7 cellular contexts compared by ENCODE assay signal in the genomic region with DNA sequence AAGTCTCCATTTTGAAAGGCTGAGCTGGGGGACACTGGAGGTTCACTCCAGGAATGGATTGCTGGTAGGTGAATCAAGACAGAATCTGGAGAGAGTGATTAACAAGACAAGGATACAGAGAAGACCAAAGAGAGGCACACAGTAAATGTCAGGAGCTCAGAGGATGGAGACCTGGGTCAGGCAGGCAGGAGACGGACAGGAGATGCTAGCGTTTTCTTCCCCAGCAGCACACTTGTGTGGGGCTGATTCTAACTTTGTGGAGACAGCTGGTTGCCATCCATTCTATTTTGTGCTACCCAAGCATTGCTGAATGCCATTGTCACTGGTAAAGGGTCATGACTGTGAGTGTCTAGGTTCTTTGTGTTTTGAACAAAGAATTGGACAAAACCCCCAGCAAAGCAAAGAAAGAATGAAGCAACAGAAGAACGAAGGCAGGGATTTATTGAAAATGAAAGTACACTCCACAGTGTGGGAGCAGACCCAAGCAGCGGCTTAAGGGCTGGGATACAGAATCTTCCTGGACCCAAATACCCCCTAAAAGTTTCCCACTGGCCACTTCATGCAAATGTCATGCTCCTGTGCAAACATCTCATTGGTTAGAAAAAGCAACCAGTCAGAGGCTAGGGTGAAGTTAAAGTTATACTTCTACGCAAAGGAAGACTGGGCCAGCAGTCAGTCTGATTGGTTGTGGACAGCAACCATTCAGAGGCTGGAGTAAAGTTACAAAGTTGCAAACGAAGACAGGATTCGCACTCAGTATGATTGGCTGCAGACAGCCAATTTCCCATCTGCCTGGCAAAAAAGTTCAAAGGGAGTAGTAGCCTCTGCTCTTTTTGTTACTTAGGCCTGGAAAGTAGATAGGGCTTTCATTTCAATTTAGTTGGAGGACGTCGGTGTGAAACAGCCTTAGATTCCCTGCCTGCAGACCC. TPM values are rescaled to one million over a fixed set of nuclear protein-coding genes. Genes with fewer than 3 reads are reported as not detected.
DNase-seq lines count a peak whose midpoint lies in the region; ATAC-seq and TF ChIP-seq lines count a peak whose summit lies in the region.

No MANE protein-coding gene starts in this region.

- no peak for TF ChIP-seq CTCF in HEK293 (tag by site-specific recombination; IDR thresholded peaks at IDR 0.05)
- no peak for TF ChIP-seq CTCF in stomach (IDR thresholded peaks at IDR 0.05)

- ATAC-seq in HG02981 (IDR thresholded peaks at IDR 0.05; ENCODE audit: unreplicated experiment) (no peak), HG02763 (IDR thresholded peaks at IDR 0.05; ENCODE audit: unreplicated experiment) (no peak)

- H3K9me3 ChIP-seq in HEK293 (ENCODE audit: control insufficient read depth, insufficient read depth, low read depth, low read length) (no peaks in the 10 kb centered on the region), stomach (no peaks in the 10 kb centered on the region)

- CTCF ChIA-PET in HEK293 (lab: Yijun Ruan, JAX), result no interaction called here

- H3K27me3 ChIP-seq in stomach, result no peaks in the 10 kb centered on the region

- peaks cover 61% of the 10 kb centered on the region for H3K4me1 ChIP-seq in HEK293 (ENCODE audit: control insufficient read depth, insufficient read depth, low read length)
- H3K4me1 ChIP-seq in stomach, result peaks cover 30 to 66% (median 49%) of the 10 kb centered on the region in 4 donors

- no peak overlapping the region for H3K27ac ChIP-seq in HEK293 (ENCODE audit: extremely low read depth, low read depth, low read length)
- peak overlapping the region; percentile 28 to 78 (median 68) for H3K27ac ChIP-seq in stomach

- intact Hi-C loops in stomach (cut with DNase I; ENCODE audit: low total_unique reads), result no loop called here

- 35 to 44% (median 37%) methylated on average over 9 of the region's 9 CpGs for WGBS in stomach, 5 donors

- no peak for TF ChIP-seq POLR2A in stomach (IDR thresholded peaks at IDR 0.05)

- peak; percentile 79 for DNase-seq in astrocyte of the hippocampus (ENCODE audit: low read depth, low spot score)
- peak; percentile 59 for DNase-seq in islet precursor cell
- peak; percentile 34 for DNase-seq in stomach
- no peak for DNase-seq in occipital lobe (lab: John Stamatoyannopoulos, UW)

- no peak for TF ChIP-seq EP300 in stomach (IDR thresholded peaks at IDR 0.05)

- H3K4me3 ChIP-seq in HEK293 (ENCODE audit: low read depth, low read length) (no peak overlapping the region), stomach (peak overlapping the region; percentile 39 to 46 (median 44))

- POLR2A ChIA-PET in HEK293 (lab: Yijun Ruan, JAX), result no interaction called here

- H3K36me3 ChIP-seq in HEK293 (ENCODE audit: control insufficient read depth in 2 of 2, insufficient read depth in 1 of 2, low read length in 2 of 2), result no peaks in the 10 kb centered on the region
- no peaks in the 10 kb centered on the region for H3K36me3 ChIP-seq in stomach

TF ChIP-seq in HEK293, 187 proteins besides CTCF, POLR2A, EP300 and RAD21:
- TF ChIP-seq IKZF3 (tag by site-specific recombination; IDR thresholded peaks at IDR 0.05) (no peak), ZNF138 (tag by site-specific recombination; IDR thresholded peaks at IDR 0.05; ENCODE audit: borderline replicate concordance) (no peak), EGR2 (tag by site-specific recombination; IDR thresholded peaks at IDR 0.05; ENCODE audit: low read depth) (no peak), ZBTB17 (tag by site-specific recombination; IDR thresholded peaks at IDR 0.05) (peak; percentile 45), ZNF600 (tag by site-specific recombination; IDR thresholded peaks at IDR 0.05) (peak; percentile 88), ZNF610 (tag by site-specific recombination; IDR thresholded peaks at IDR 0.05; ENCODE audit: borderline replicate concordance) (no peak), ZNF335 (tag by site-specific recombination; conservative IDR thresholded peaks at IDR 0.05) (0 out of 2 replicates have a peak, but pooled peaks have one; percentile 17)
- TF ChIP-seq, protein P1, sequence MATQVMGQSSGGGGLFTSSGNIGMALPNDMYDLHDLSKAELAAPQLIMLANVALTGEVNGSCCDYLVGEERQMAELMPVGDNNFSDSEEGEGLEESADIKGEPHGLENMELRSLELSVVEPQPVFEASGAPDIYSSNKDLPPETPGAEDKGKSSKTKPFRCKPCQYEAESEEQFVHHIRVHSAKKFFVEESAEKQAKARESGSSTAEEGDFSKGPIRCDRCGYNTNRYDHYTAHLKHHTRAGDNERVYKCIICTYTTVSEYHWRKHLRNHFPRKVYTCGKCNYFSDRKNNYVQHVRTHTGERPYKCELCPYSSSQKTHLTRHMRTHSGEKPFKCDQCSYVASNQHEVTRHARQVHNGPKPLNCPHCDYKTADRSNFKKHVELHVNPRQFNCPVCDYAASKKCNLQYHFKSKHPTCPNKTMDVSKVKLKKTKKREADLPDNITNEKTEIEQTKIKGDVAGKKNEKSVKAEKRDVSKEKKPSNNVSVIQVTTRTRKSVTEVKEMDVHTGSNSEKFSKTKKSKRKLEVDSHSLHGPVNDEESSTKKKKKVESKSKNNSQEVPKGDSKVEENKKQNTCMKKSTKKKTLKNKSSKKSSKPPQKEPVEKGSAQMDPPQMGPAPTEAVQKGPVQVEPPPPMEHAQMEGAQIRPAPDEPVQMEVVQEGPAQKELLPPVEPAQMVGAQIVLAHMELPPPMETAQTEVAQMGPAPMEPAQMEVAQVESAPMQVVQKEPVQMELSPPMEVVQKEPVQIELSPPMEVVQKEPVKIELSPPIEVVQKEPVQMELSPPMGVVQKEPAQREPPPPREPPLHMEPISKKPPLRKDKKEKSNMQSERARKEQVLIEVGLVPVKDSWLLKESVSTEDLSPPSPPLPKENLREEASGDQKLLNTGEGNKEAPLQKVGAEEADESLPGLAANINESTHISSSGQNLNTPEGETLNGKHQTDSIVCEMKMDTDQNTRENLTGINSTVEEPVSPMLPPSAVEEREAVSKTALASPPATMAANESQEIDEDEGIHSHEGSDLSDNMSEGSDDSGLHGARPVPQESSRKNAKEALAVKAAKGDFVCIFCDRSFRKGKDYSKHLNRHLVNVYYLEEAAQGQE (tag by site-specific recombination; IDR thresholded peaks at IDR 0.05), result 0 out of 2 replicates have a peak, but pooled peaks have one; percentile 46
- TF ChIP-seq, protein P2, sequence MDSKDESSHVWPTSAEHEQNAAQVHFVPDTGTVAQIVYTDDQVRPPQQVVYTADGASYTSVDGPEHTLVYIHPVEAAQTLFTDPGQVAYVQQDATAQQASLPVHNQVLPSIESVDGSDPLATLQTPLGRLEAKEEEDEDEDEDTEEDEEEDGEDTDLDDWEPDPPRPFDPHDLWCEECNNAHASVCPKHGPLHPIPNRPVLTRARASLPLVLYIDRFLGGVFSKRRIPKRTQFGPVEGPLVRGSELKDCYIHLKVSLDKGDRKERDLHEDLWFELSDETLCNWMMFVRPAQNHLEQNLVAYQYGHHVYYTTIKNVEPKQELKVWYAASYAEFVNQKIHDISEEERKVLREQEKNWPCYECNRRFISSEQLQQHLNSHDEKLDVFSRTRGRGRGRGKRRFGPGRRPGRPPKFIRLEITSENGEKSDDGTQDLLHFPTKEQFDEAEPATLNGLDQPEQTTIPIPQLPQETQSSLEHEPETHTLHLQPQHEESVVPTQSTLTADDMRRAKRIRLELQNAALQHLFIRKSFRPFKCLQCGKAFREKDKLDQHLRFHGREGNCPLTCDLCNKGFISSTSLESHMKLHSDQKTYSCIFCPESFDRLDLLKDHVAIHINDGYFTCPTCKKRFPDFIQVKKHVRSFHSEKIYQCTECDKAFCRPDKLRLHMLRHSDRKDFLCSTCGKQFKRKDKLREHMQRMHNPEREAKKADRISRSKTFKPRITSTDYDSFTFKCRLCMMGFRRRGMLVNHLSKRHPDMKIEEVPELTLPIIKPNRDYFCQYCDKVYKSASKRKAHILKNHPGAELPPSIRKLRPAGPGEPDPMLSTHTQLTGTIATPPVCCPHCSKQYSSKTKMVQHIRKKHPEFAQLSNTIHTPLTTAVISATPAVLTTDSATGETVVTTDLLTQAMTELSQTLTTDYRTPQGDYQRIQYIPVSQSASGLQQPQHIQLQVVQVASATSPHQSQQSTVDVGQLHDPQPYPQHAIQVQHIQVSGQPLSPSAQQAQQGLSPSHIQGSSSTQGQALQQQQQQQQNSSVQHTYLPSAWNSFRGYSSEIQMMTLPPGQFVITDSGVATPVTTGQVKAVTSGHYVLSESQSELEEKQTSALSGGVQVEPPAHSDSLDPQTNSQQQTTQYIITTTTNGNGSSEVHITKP (tag by site-specific recombination; IDR thresholded peaks at IDR 0.05), result peak; percentile 32; the same call in 1 of the 2 replicates
TF ChIP-seq in HEK293: peak in this region for 5.

RNA-seq across cellular contexts. Expression of a gene that starts 17.5 kb away (rescaled TPM):
- total RNA-seq in stomach (10 to 100 TPM in 4 of 5 donors, 1 to 10 TPM in 1; 8.2 to 64.9 (median 28.8) TPM), occipital lobe (26.0 TPM)
- 10 to 100 TPM in 2 of 3 donors, 1 to 10 TPM in 1; 4.0 to 31.1 (median 12.1) TPM for polyA plus RNA-seq in stomach

RNA-seq across cellular contexts. Expression of a gene that starts 34.2 kb away (rescaled TPM):
- total RNA-seq in stomach (100 to 1,000 TPM in 2 of 5 donors, 10 to 100 TPM in 3; 24.4 to 410 (median 61.1) TPM), occipital lobe (20.7 TPM)
- 10 to 100 TPM; 23.5 to 38.5 (median 31.1) TPM for polyA plus RNA-seq in stomach

RNA-seq across cellular contexts. Expression of a gene that starts 34.4 kb away (rescaled TPM):
- total RNA-seq in stomach (10 to 100 TPM in 2 of 5 donors, 1 to 10 TPM in 3; 3.5 to 28.1 (median 8.8) TPM), occipital lobe (8.9 TPM)
- polyA plus RNA-seq in stomach, result 10 to 100 TPM; 40.0 to 74.8 (median 49.8) TPM

RNA-seq across cellular contexts. Expression of a gene that starts 40.0 kb away (rescaled TPM):
- total RNA-seq in stomach (10 to 100 TPM in 4 of 5 donors, 1 to 10 TPM in 1; 9.9 to 26.1 (median 14.1) TPM), occipital lobe (12.8 TPM)
- 1 to 10 TPM; 4.4 to 5.9 (median 4.7) TPM for polyA plus RNA-seq in stomach
